Comparison of ENCODE assay signal across 29 cellular contexts in genomic region chr17:72554508-72554907, GRCh38.
"Had no signal": no experiment of that assay in that cellular context is flagged by ENCODE, and none has a peak within 500 bp of the region (broad histone marks: within the 10 kb centered on the region; RNA-seq: fewer than 3 reads in every experiment).

No MANE protein-coding gene starts in this region.

- H3K4me3 Mint-ChIP-seq: activated CD4-positive, alpha-beta memory T cell treated with anti-CD3 and anti-CD28 coated beads for 36 hours; activated CD4-positive, alpha-beta T cell treated with anti-CD3 and anti-CD28 coated beads, Interleukin-2, amount 10 ng/mL, durations not matched to agents 7 days and 5 days; activated naive CD4-positive, alpha-beta T cell treated with anti-CD3 and anti-CD28 coated beads for 36 hours; activated naive CD8-positive, alpha-beta T cell; activated T-cell treated with anti-CD3 and anti-CD28 coated beads, Interleukin-2, amount 50 U/mL, for 4 hours; activated T-helper 17 cell treated with anti-CD3 and anti-CD28 coated beads, Interleukin-2, amount 50 U/mL, for 72 hours; brain; central memory CD8-positive, alpha-beta T cell had no signal

- H3K4me3 ChIP-seq: SJCRH30 had no signal

- H3K9me3 Mint-ChIP-seq: activated CD4-positive, alpha-beta memory T cell treated with anti-CD3 and anti-CD28 coated beads for 36 hours; activated CD4-positive, alpha-beta T cell treated with anti-CD3 and anti-CD28 coated beads, Interleukin-2, amount 10 ng/mL, durations not matched to agents 7 days and 5 days; activated naive CD4-positive, alpha-beta T cell treated with anti-CD3 and anti-CD28 coated beads for 36 hours; activated T-cell treated with anti-CD3 and anti-CD28 coated beads, Interleukin-2, amount 50 U/mL, for 4 hours; activated T-helper 17 cell treated with anti-CD3 and anti-CD28 coated beads, Interleukin-2, amount 50 U/mL, for 72 hours; central memory CD8-positive, alpha-beta T cell had no signal

- H3K27ac ChIP-seq: SJCRH30, VCaP had no signal

- H3K9ac ChIP-seq: SK-N-SH had no signal

- H3K27ac Mint-ChIP-seq: activated CD4-positive, alpha-beta memory T cell treated with anti-CD3 and anti-CD28 coated beads for 36 hours; activated CD4-positive, alpha-beta T cell treated with anti-CD3 and anti-CD28 coated beads, Interleukin-2, amount 10 ng/mL, durations not matched to agents 7 days and 5 days; activated naive CD4-positive, alpha-beta T cell treated with anti-CD3 and anti-CD28 coated beads for 36 hours; activated naive CD8-positive, alpha-beta T cell; activated T-helper 17 cell treated with anti-CD3 and anti-CD28 coated beads, Interleukin-2, amount 50 U/mL, for 72 hours; brain had no signal

- FAIRE-seq: astrocyte had no signal

- H3K27me3 ChIP-seq: SJCRH30 had no signal

- H3K9me3 ChIP-seq: SJCRH30, SK-N-SH had no signal

- ATAC-seq: activated T-cell treated with anti-CD3 and anti-CD28 coated beads, Interleukin-2, amount 50 U/mL, for 4 hours; activated T-helper 17 cell treated with anti-CD3 and anti-CD28 coated beads, Interleukin-2, amount 50 U/mL, for 72 hours; Panc1 had no signal

- H3K36me3 Mint-ChIP-seq: activated CD4-positive, alpha-beta memory T cell treated with anti-CD3 and anti-CD28 coated beads for 36 hours; activated naive CD8-positive, alpha-beta T cell had no signal

- DNase-seq: activated CD4-positive, alpha-beta memory T cell treated with anti-CD3 and anti-CD28 coated beads for 36 hours; activated CD4-positive, alpha-beta T cell treated with anti-CD3 and anti-CD28 coated beads, Interleukin-2, amount 10 ng/mL, durations not matched to agents 7 days and 5 days; activated CD4-positive, CD25-positive, alpha-beta regulatory T cell; activated CD8-positive, alpha-beta memory T cell treated with anti-CD3 and anti-CD28 coated beads for 24 hours; activated gamma-delta T cell; activated naive CD4-positive, alpha-beta T cell treated with anti-CD3 and anti-CD28 coated beads for 36 hours; activated T-cell treated with anti-CD3 and anti-CD28 coated beads, Interleukin-2, amount 50 U/mL, for 4 hours; amygdala; NCI-H1092 treated with DMSO at 0.1 percent for 48 hours; NCI-H1417 treated with DMSO at 0.1 percent for 48 hours; NCI-H1694; NCI-H2029; NCI-H446; NCI-H526; NCI-H774; NK-92 treated with Interleukin-12 subunit alpha and Interleukin-12 subunit beta, amount 100 ng/mL, for 24 hours; OCI-M1; Right ventricle myocardium superior; RPMI8226; SJCRH30; SK-N-SH; T-helper 1 cell had no signal

- H3K27me3 Mint-ChIP-seq: activated CD4-positive, alpha-beta T cell treated with anti-CD3 and anti-CD28 coated beads, Interleukin-2, amount 10 ng/mL, durations not matched to agents 7 days and 5 days; activated T-helper 17 cell treated with anti-CD3 and anti-CD28 coated beads, Interleukin-2, amount 50 U/mL, for 72 hours; brain; central memory CD8-positive, alpha-beta T cell had no signal

- H3K4me2 ChIP-seq: SK-N-SH had no signal

- H3K4me1 Mint-ChIP-seq: activated CD4-positive, alpha-beta T cell treated with anti-CD3 and anti-CD28 coated beads, Interleukin-2, amount 10 ng/mL, durations not matched to agents 7 days and 5 days; activated T-helper 17 cell treated with anti-CD3 and anti-CD28 coated beads, Interleukin-2, amount 50 U/mL, for 72 hours; brain; central memory CD8-positive, alpha-beta T cell had no signal

- H3K36me3 ChIP-seq: SJCRH30 had no signal

- H3K4me1 ChIP-seq: SJCRH30 had no signal
